18 cellular contexts compared by ENCODE assay signal in the genomic region with DNA sequence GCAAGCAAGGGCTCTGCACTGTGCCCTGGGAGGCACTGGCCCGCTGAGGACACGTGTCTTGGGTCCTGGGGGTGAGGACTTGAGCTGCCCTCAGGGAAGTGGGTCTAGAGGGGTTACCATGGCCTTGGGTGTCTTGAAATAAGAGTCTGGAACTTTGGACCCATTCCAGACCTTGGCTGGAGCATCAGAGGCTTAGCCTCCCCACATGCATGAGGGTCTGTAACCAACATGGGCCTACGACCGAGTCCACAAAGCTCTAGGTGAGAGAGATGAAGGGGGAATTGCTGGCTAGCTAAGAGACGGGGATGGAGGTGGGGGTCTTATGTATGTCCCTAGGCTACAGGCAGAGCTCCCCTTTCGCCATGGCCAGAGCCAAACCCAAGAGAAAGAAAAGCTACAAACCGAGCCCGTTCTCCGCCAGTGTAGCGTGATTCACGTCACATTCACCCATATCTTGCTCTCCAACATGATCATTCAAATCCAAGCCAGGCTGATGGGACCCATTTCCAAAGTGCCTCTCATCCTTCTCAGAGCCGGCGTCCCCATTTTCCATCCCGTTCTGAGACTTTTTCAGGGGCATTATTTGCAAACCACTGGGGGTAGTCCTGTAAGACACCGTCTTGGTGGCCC.
A peak's percentile ranks its signal among the peaks of the same experiment; 100 is the strongest.
DNase-seq lines count a peak whose midpoint lies in the region; ATAC-seq and TF ChIP-seq lines count a peak whose summit lies in the region.
"Had no signal": no experiment of that assay in that cellular context is flagged by ENCODE, and none has a peak within 500 bp of the region (broad histone marks: within the 10 kb centered on the region; RNA-seq: fewer than 3 reads in every experiment).

No MANE protein-coding gene starts in this region.

- no peaks in the 10 kb centered on the region for H3K4me1 ChIP-seq in transverse colon
- H3K4me1 ChIP-seq: Caco-2 had no signal

- H3K36me3 ChIP-seq in transverse colon = no peaks in the 10 kb centered on the region

- DNase-seq in ecto neural progenitor cell (ENCODE audit: low spot score) = peak; percentile 23
- peak; percentile 23 for DNase-seq in islet precursor cell
- DNase-seq in osteocyte (ENCODE audit: extremely low spot score, unreplicated experiment) = peak; percentile 67
- no peak for DNase-seq in SHP77 (lab: John Stamatoyannopoulos, UW)
- DNase-seq in transverse colon = no peak
- no peak for DNase-seq in ureter (ENCODE audit: low spot score)
- DNase-seq: 8988T; ACHN; Caco-2; Calu3; CD4-positive, alpha-beta T cell; CD8-positive, alpha-beta T cell; DMS79 treated with DMSO at 0.1 percent for 48 hours; GF-D8 had no signal

- TF ChIP-seq POLR2A in transverse colon (IDR thresholded peaks at IDR 0.05) = no peak

- no peak overlapping the region for H3K4me3 ChIP-seq in transverse colon
- H3K4me3 ChIP-seq: BLaER1 treated with 17β-estradiol and CSF1 and Interleukin-3, amounts not matched to agents 10 nM and 100 nM had no signal

- intact Hi-C loops in transverse colon (cut with DNase I; ENCODE audit: low total_unique reads) = no loop called here

- H3K27me3 Mint-ChIP-seq in osteocyte (ENCODE audit: unreplicated experiment) = no peaks in the 10 kb centered on the region
- H3K27me3 Mint-ChIP-seq: CD4-positive, alpha-beta T cell had no signal

- no peak overlapping the region for H3K27ac Mint-ChIP-seq in osteocyte (ENCODE audit: unreplicated experiment)
- H3K27ac Mint-ChIP-seq: B cell; CD4-positive, alpha-beta T cell; CD8-positive, alpha-beta T cell had no signal

- no peaks in the 10 kb centered on the region for H3K27me3 ChIP-seq in transverse colon
- H3K27me3 ChIP-seq: BLaER1 treated with 17β-estradiol and CSF1 and Interleukin-3, amounts not matched to agents 10 nM and 100 nM had no signal

- H3K36me3 Mint-ChIP-seq in osteocyte (ENCODE audit: unreplicated experiment) = no peaks in the 10 kb centered on the region

- TF ChIP-seq CTCF in osteocyte (IDR thresholded peaks at IDR 0.05) (no peak), transverse colon (IDR thresholded peaks at IDR 0.05) (no peak)

- ATAC-seq in GM19328 (IDR thresholded peaks at IDR 0.05; ENCODE audit: unreplicated experiment) = no peak
- ATAC-seq: CD8-positive, alpha-beta T cell had no signal

- TF ChIP-seq EP300 in transverse colon (IDR thresholded peaks at IDR 0.05; ENCODE audit: low read depth) = no peak

- H3K4me1 Mint-ChIP-seq in osteocyte (ENCODE audit: unreplicated experiment) = no peaks in the 10 kb centered on the region

- peaks cover 20% of the 10 kb centered on the region for H3K9me3 Mint-ChIP-seq in osteocyte (ENCODE audit: unreplicated experiment)
- H3K9me3 Mint-ChIP-seq: CD8-positive, alpha-beta T cell had no signal

- no peaks in the 10 kb centered on the region for H3K9me3 ChIP-seq in transverse colon
- H3K9me3 ChIP-seq: Caco-2 had no signal

- 93 to 97% methylated on average over 5 to 15 of the region's 15 CpGs for WGBS in transverse colon (ENCODE audit: low coverage in 1 of 2), 2 donors

- no peak overlapping the region for H3K4me3 Mint-ChIP-seq in osteocyte (ENCODE audit: unreplicated experiment)
- H3K4me3 Mint-ChIP-seq: B cell; CD4-positive, alpha-beta T cell; CD8-positive, alpha-beta T cell had no signal

- in situ Hi-C loops in transverse colon (cut with MboI; ENCODE audit: low pct_ligation_motif_present in 1 of 4, low pct_unique_long_range_greater_than_20kb in 1 of 4, low sequenced_read_pairs in 3 of 4) = no loop called here

- no peak overlapping the region for H3K27ac ChIP-seq in transverse colon
- H3K27ac ChIP-seq: BLaER1 treated with 17β-estradiol and CSF1 and Interleukin-3, amounts not matched to agents 10 nM and 100 nM; C4-2B had no signal

Comparison
In these comparisons a context has a peak if more than half of its experiments do, and no peak if none do; other contexts are left out.
1. DNase-seq: peak in ecto neural progenitor cell (single experiment), islet precursor cell (single experiment) and osteocyte (single experiment); none in SHP77 (0 of 2), transverse colon (single experiment) and ureter (single experiment).